Comparison of ENCODE assay signal across 3 cellular contexts in genomic region chr5:10669983-10670382, GRCh38.
A peak's percentile ranks its signal among the peaks of the same experiment; 100 is the strongest.
TF ChIP-seq lines count a peak whose summit lies in the region.

No MANE protein-coding gene starts in this region.

TF ChIP-seq in HEK293, 187 proteins besides CTCF, POLR2A, EP300 and RAD21:
- TF ChIP-seq ZNF555 (tag by site-specific recombination; conservative IDR thresholded peaks at IDR 0.05) (no peak), ZNF311 (tag by site-specific recombination; IDR thresholded peaks at IDR 0.05; ENCODE audit: borderline replicate concordance) (peak; percentile 72; the same call in 1 of the 2 replicates), INSM2 (tag by site-specific recombination; IDR thresholded peaks at IDR 0.05) (0 out of 2 replicates have a peak, but pooled peaks have one; percentile 40), ZNF155 (tag by site-specific recombination; IDR thresholded peaks at IDR 0.05) (0 out of 2 replicates have a peak, but pooled peaks have one; percentile 16), ZNF544 (tag by site-specific recombination; IDR thresholded peaks at IDR 0.05) (peak; percentile 19; the same call in 1 of the 2 replicates), FEZF1 (tag by site-specific recombination; IDR thresholded peaks at IDR 0.05) (no peak), ZNF146 (tag by site-specific recombination; IDR thresholded peaks at IDR 0.05) (no peak), ZNF776 (tag by site-specific recombination; IDR thresholded peaks at IDR 0.05; ENCODE audit: borderline replicate concordance) (peak; percentile 29; the same call in 1 of the 2 replicates), ZNF157 (tag by site-specific recombination; IDR thresholded peaks at IDR 0.05) (0 out of 2 replicates have a peak, but pooled peaks have one; percentile 22), GLI4 (tag by site-specific recombination; IDR thresholded peaks at IDR 0.05) (0 out of 2 replicates have a peak, but pooled peaks have one; percentile 25), ZNF10 (tag by site-specific recombination; IDR thresholded peaks at IDR 0.05) (no peak), ZBTB44 (tag by site-specific recombination; IDR thresholded peaks at IDR 0.05) (no peak), ZNF513 (tag by site-specific recombination; IDR thresholded peaks at IDR 0.05) (peak; percentile 98)

TF ChIP-seq in IMR-90, 13 proteins besides CTCF, POLR2A, EP300 and RAD21:
- no peak for TF ChIP-seq BHLHE40 (IDR thresholded peaks at IDR 0.05; ENCODE audit: low read depth, low read length)
- no peak for TF ChIP-seq SMC3 (IDR thresholded peaks at IDR 0.05; ENCODE audit: low read depth, low read length)

TF ChIP-seq in H1, 55 proteins besides CTCF, POLR2A, EP300 and RAD21:
- no peak for TF ChIP-seq YY1 (IDR thresholded peaks at IDR 0.05; ENCODE audit: low read depth, low read length)
- no peak for TF ChIP-seq TEAD4 (IDR thresholded peaks at IDR 0.05; ENCODE audit: low read depth, low read length)
- TF ChIP-seq ASH2L (IDR thresholded peaks at IDR 0.05; ENCODE audit: low read length): no peak
- no peak for TF ChIP-seq JUND (IDR thresholded peaks at IDR 0.05; ENCODE audit: low read length)
- no peak for TF ChIP-seq SP2 (IDR thresholded peaks at IDR 0.05; ENCODE audit: low read length)
- TF ChIP-seq EZH2 (IDR thresholded peaks at IDR 0.05; ENCODE audit: low read depth, low read length, severe bottlenecking): no peak
- TF ChIP-seq JUN (IDR thresholded peaks at IDR 0.05; ENCODE audit: low read depth, low read length): no peak
- TF ChIP-seq MAX (IDR thresholded peaks at IDR 0.05): no peak
- TF ChIP-seq SP4 (IDR thresholded peaks at IDR 0.05; ENCODE audit: low read length): no peak
